11 cellular contexts compared by ENCODE assay signal in genomic region chr6:27205375-27206278, GRCh38. TPM values are rescaled to one million over a fixed set of nuclear protein-coding genes. Genes with fewer than 3 reads are reported as not detected.
DNase-seq lines count a peak whose midpoint lies in the region; ATAC-seq and TF ChIP-seq lines count a peak whose summit lies in the region.
"Had no signal": no experiment of that assay in that cellular context is flagged by ENCODE, and none has a peak within 500 bp of the region (broad histone marks: within the 10 kb centered on the region; RNA-seq: fewer than 3 reads in every experiment).

No MANE protein-coding gene starts in this region.

- peaks cover 3% of the 10 kb centered on the region for H3K9me3 Mint-ChIP-seq in activated CD8-positive, alpha-beta memory T cell treated with anti-CD3 and anti-CD28 coated beads, Interleukin-2, amount 10 ng/mL, durations not matched to agents 7 days and 5 days (ENCODE audit: low read depth)

- no peaks in the 10 kb centered on the region for H3K36me3 ChIP-seq in Peyer's patch
- H3K36me3 ChIP-seq: right lobe of liver had no signal

- H3K4me1 Mint-ChIP-seq in activated CD8-positive, alpha-beta memory T cell treated with anti-CD3 and anti-CD28 coated beads, Interleukin-2, amount 10 ng/mL, durations not matched to agents 7 days and 5 days, result peaks cover 28% of the 10 kb centered on the region

- H3K27me3 Mint-ChIP-seq in activated CD8-positive, alpha-beta memory T cell treated with anti-CD3 and anti-CD28 coated beads, Interleukin-2, amount 10 ng/mL, durations not matched to agents 7 days and 5 days, result peaks cover 52% of the 10 kb centered on the region

- no peak overlapping the region for H3K27ac ChIP-seq in Peyer's patch
- H3K27ac ChIP-seq: 22Rv1, right lobe of liver had no signal

- TF ChIP-seq POLR2A in Peyer's patch (IDR thresholded peaks at IDR 0.05), result no peak

- TF ChIP-seq CTCF in foreskin fibroblast (IDR thresholded peaks at IDR 0.05; ENCODE audit: low read depth, low read length) (no peak), Peyer's patch (IDR thresholded peaks at IDR 0.05) (no peak)

- CTCF ChIA-PET in activated CD8-positive, alpha-beta memory T cell treated with anti-CD3 and anti-CD28 coated beads, Interleukin-2, amount 10 ng/mL, durations not matched to agents 7 days and 5 days (lab: Charles Lee), result interaction anchor here (1.0 kb wide), 1 partner anchor 17 kb away, joined by 3 read pairs; no protein-coding TSS in a partner anchor

- DNase-seq in NCI-H146 (lab: John Stamatoyannopoulos, UW) (peak; percentile 8), NCI-H146 treated with DMSO at 0.1 percent for 48 hours (lab: John Stamatoyannopoulos, UW; ENCODE audit: unreplicated experiment) (no peak), foreskin fibroblast (peak in 1 of 2 donors; percentile 17), cortex of kidney (lab: John Stamatoyannopoulos, UW) (no peak), Peyer's patch (no peak)
- peak; percentile 72 for DNase-seq in activated CD8-positive, alpha-beta memory T cell treated with anti-CD3 and anti-CD28 coated beads, Interleukin-2, amount 10 ng/mL, durations not matched to agents 7 days and 5 days
- peak; percentile 27 to 31 for DNase-seq in stimulated activated CD4-positive, alpha-beta T cell treated with anti-CD3 and anti-CD28 coated beads, Interleukin-4, amount 100 ng/mL, for 4 hours
- DNase-seq: Karpas-422, right lobe of liver had no signal

- peak overlapping the region; percentile 11 to 24 for H3K4me3 ChIP-seq in foreskin fibroblast (ENCODE audit: low read depth in 1 of 2, low read length in 2 of 2)
- no peak overlapping the region for H3K4me3 ChIP-seq in Peyer's patch
- H3K4me3 ChIP-seq: right lobe of liver had no signal

- peaks cover 11% of the 10 kb centered on the region for H3K36me3 Mint-ChIP-seq in activated CD8-positive, alpha-beta memory T cell treated with anti-CD3 and anti-CD28 coated beads, Interleukin-2, amount 10 ng/mL, durations not matched to agents 7 days and 5 days

- no peaks in the 10 kb centered on the region for H3K27me3 ChIP-seq in Peyer's patch

- peak; percentile 63 for ATAC-seq in activated CD8-positive, alpha-beta memory T cell treated with anti-CD3 and anti-CD28 coated beads, Interleukin-2, amount 10 ng/mL, durations not matched to agents 7 days and 5 days
- ATAC-seq in GM21723 (IDR thresholded peaks at IDR 0.05; ENCODE audit: unreplicated experiment), result no peak
- ATAC-seq: right lobe of liver had no signal

- no peaks in the 10 kb centered on the region for H3K4me1 ChIP-seq in Peyer's patch
- H3K4me1 ChIP-seq: right lobe of liver had no signal

- peak overlapping the region; percentile 55 for H3K4me3 Mint-ChIP-seq in activated CD8-positive, alpha-beta memory T cell treated with anti-CD3 and anti-CD28 coated beads, Interleukin-2, amount 10 ng/mL, durations not matched to agents 7 days and 5 days

- H3K27ac Mint-ChIP-seq in activated CD8-positive, alpha-beta memory T cell treated with anti-CD3 and anti-CD28 coated beads, Interleukin-2, amount 10 ng/mL, durations not matched to agents 7 days and 5 days, result peak overlapping the region; percentile 64

- H3K9me3 ChIP-seq in Peyer's patch, result no peaks in the 10 kb centered on the region
- H3K9me3 ChIP-seq: right lobe of liver had no signal

RNA-seq across cellular contexts. Expression of gene PRSS16, which starts 41.9 kb away (rescaled TPM):
- total RNA-seq in activated CD8-positive, alpha-beta memory T cell treated with anti-CD3 and anti-CD28 coated beads, Interleukin-2, amount 10 ng/mL, durations not matched to agents 7 days and 5 days, result under 1 TPM; 0.33 to 0.82 TPM
- 10 to 100 TPM in 3 of 4 donors, 1 to 10 TPM in 1; 5.0 to 37.1 (median 29.8) TPM for total RNA-seq in Peyer's patch

Comparison
In these comparisons a context has a peak if more than half of its experiments do, and no peak if none do; other contexts are left out.
1. DNase-seq: peak in NCI-H146 (single experiment), activated CD8-positive, alpha-beta memory T cell treated with anti-CD3 and anti-CD28 coated beads, Interleukin-2, amount 10 ng/mL, durations not matched to agents 7 days and 5 days (single experiment) and stimulated activated CD4-positive, alpha-beta T cell treated with anti-CD3 and anti-CD28 coated beads, Interleukin-4, amount 100 ng/mL, for 4 hours (2 of 2); none in NCI-H146 treated with DMSO at 0.1 percent for 48 hours (single experiment), cortex of kidney (single experiment) and Peyer's patch (0 of 3).
2. H3K4me3 ChIP-seq: peak in foreskin fibroblast (2 of 2); none in Peyer's patch (0 of 4).